Comparison of ENCODE assay signal across 10 cellular contexts in genomic region chr14:99654235-99655000, GRCh38. TPM values are rescaled to one million over a fixed set of nuclear protein-coding genes. Genes with fewer than 3 reads are reported as not detected.
DNase-seq lines count a peak whose midpoint lies in the region; ATAC-seq and TF ChIP-seq lines count a peak whose summit lies in the region.
"Had no signal": no experiment of that assay in that cellular context is flagged by ENCODE, and none has a peak within 500 bp of the region (broad histone marks: within the 10 kb centered on the region; RNA-seq: fewer than 3 reads in every experiment).

No MANE protein-coding gene starts in this region.

- no peaks in the 10 kb centered on the region for H3K27me3 ChIP-seq in neural progenitor cell

- POLR2A ChIA-PET in WTC11 (lab: Charles Lee) = interaction anchor here (0.7 kb wide), 1 partner anchor 87 kb away, joined by 6 read pairs; no protein-coding TSS in a partner anchor

- peaks cover 22% of the 10 kb centered on the region for H3F3A ChIP-seq in neural progenitor cell (ENCODE audit: low read depth)

- H2AFZ ChIP-seq in neural progenitor cell (replicated peaks) = no peak overlapping the region
- H2AFZ ChIP-seq: PC-9 had no signal

- H3K4me1 Mint-ChIP-seq in Calu3 (ENCODE audit: low read depth, unreplicated experiment) (peaks cover 9% of the 10 kb centered on the region), neural progenitor cell (peaks cover 44% of the 10 kb centered on the region), WTC11 (peaks cover 4% of the 10 kb centered on the region)
- H3K4me1 Mint-ChIP-seq in activated CD4-positive, alpha-beta T cell treated with anti-CD3 and anti-CD28 coated beads, Interleukin-2, amount 10 ng/mL, durations not matched to agents 24 days and 14 days = no peaks in the 10 kb centered on the region

- intact Hi-C loops in Calu3 (cut with micrococcal nuclease; ENCODE audit: unreplicated experiment) = no loop called here
- intact Hi-C loops in activated CD4-positive, alpha-beta T cell treated with anti-CD3 and anti-CD28 coated beads, Interleukin-2, amount 10 ng/mL, durations not matched to agents 24 days and 14 days (cut with micrococcal nuclease) = no loop called here

- no peak overlapping the region for H3K4me3 ChIP-seq in neural progenitor cell
- H3K4me3 ChIP-seq: PC-9 had no signal

- H3K4me1 ChIP-seq in neural progenitor cell = peaks cover 4% of the 10 kb centered on the region

- H3K27ac Mint-ChIP-seq in Calu3 (ENCODE audit: unreplicated experiment) (no peak overlapping the region), neural progenitor cell (peak overlapping the region; percentile 85), WTC11 (no peak overlapping the region)
- H3K27ac Mint-ChIP-seq in activated CD4-positive, alpha-beta T cell treated with anti-CD3 and anti-CD28 coated beads, Interleukin-2, amount 10 ng/mL, durations not matched to agents 24 days and 14 days = no peak overlapping the region

- ATAC-seq in HG02571 (IDR thresholded peaks at IDR 0.05; ENCODE audit: unreplicated experiment) = no peak
- no peak for ATAC-seq in WTC11

- H3K27me3 Mint-ChIP-seq in Calu3 (ENCODE audit: unreplicated experiment) = peaks cover 62% of the 10 kb centered on the region
- peaks cover 16% of the 10 kb centered on the region for H3K27me3 Mint-ChIP-seq in neural progenitor cell (ENCODE audit: insufficient read depth, low read depth)
- peaks cover 27% of the 10 kb centered on the region for H3K27me3 Mint-ChIP-seq in activated CD4-positive, alpha-beta T cell treated with anti-CD3 and anti-CD28 coated beads, Interleukin-2, amount 10 ng/mL, durations not matched to agents 24 days and 14 days
- peaks cover 23% of the 10 kb centered on the region for H3K27me3 Mint-ChIP-seq in WTC11 (ENCODE audit: low read depth)

- CTCF ChIA-PET in Calu3 (lab: Charles Lee) = interaction anchor here (0.7 to 1.3 kb wide), 4 partner anchors 28 to 634 kb away, joined by 3 to 6 read pairs (median 4); no protein-coding TSS in a partner anchor
- CTCF ChIA-PET in WTC11 (lab: Charles Lee) = interaction anchor here (0.6 to 1.4 kb wide), 4 partner anchors 9 to 127 kb away, joined by 3 to 5 read pairs (median 3); no protein-coding TSS in a partner anchor

- H3K4me3 Mint-ChIP-seq in Calu3 (ENCODE audit: low read depth, unreplicated experiment) = no peak overlapping the region
- H3K4me3 Mint-ChIP-seq in neural progenitor cell = no peak overlapping the region
- H3K4me3 Mint-ChIP-seq in activated CD4-positive, alpha-beta T cell treated with anti-CD3 and anti-CD28 coated beads, Interleukin-2, amount 10 ng/mL, durations not matched to agents 24 days and 14 days = no peak overlapping the region
- H3K4me3 Mint-ChIP-seq in WTC11 = no peak overlapping the region

- H3K4me2 ChIP-seq in neural progenitor cell = no peak overlapping the region
- H3K4me2 ChIP-seq: PC-9 had no signal

- no TSS peak for BruUV-seq in Calu3 (replicated peaks; lab: Mats Ljungman, UMichigan)

- TF ChIP-seq CTCF in Calu3 (IDR thresholded peaks at IDR 0.05; ENCODE audit: unreplicated experiment) (no peak), neural progenitor cell (IDR thresholded peaks at IDR 0.05) (no peak), WTC11 (IDR thresholded peaks at IDR 0.05) (no peak)

- H3K27ac ChIP-seq in neural progenitor cell = no peak overlapping the region
- H3K27ac ChIP-seq: PC-9 had no signal

- no peaks in the 10 kb centered on the region for H3K36me3 ChIP-seq in neural progenitor cell

- no peaks in the 10 kb centered on the region for H3K79me2 ChIP-seq in neural progenitor cell (ENCODE audit: low read depth)

- no peaks in the 10 kb centered on the region for H3K9me3 Mint-ChIP-seq in Calu3 (ENCODE audit: low read depth, unreplicated experiment)
- peaks cover 4% of the 10 kb centered on the region for H3K9me3 Mint-ChIP-seq in neural progenitor cell
- H3K9me3 Mint-ChIP-seq in activated CD4-positive, alpha-beta T cell treated with anti-CD3 and anti-CD28 coated beads, Interleukin-2, amount 10 ng/mL, durations not matched to agents 24 days and 14 days = no peaks in the 10 kb centered on the region
- no peaks in the 10 kb centered on the region for H3K9me3 Mint-ChIP-seq in WTC11

- no peaks in the 10 kb centered on the region for H4K20me1 ChIP-seq in neural progenitor cell (ENCODE audit: low read depth)

- no peak overlapping the region for H3K9ac ChIP-seq in neural progenitor cell

- H3K36me3 Mint-ChIP-seq in Calu3 (ENCODE audit: insufficient read depth, unreplicated experiment) = no peaks in the 10 kb centered on the region
- H3K36me3 Mint-ChIP-seq in neural progenitor cell = peaks cover 4% of the 10 kb centered on the region
- no peaks in the 10 kb centered on the region for H3K36me3 Mint-ChIP-seq in activated CD4-positive, alpha-beta T cell treated with anti-CD3 and anti-CD28 coated beads, Interleukin-2, amount 10 ng/mL, durations not matched to agents 24 days and 14 days (ENCODE audit: low read depth)
- no peaks in the 10 kb centered on the region for H3K36me3 Mint-ChIP-seq in WTC11

- DNase-seq in Calu3 (peak; percentile 52), NCI-H446 treated with DMSO at 0.1 percent for 48 hours (lab: John Stamatoyannopoulos, UW) (peak; percentile 3), epidermal melanocyte (ENCODE audit: insufficient read length, low spot score) (peak; percentile 77), neural progenitor cell (ENCODE audit: low spot score) (peak; percentile 50), WTC11 (ENCODE audit: low spot score) (no peak)
- DNase-seq in activated CD4-positive, alpha-beta T cell treated with anti-CD3 and anti-CD28 coated beads, Interleukin-2, amount 10 ng/mL, durations not matched to agents 24 days and 14 days = no peak
- no peak for DNase-seq in effector CD4-positive, alpha-beta T cell
- DNase-seq: stimulated activated CD4-positive, alpha-beta T cell treated with anti-CD3 and anti-CD28 coated beads, Interleukin-2, amount 100 ng/mL, for 24 hours had no signal

- H3K9me3 ChIP-seq in neural progenitor cell (ENCODE audit: low read depth) = no peaks in the 10 kb centered on the region

TF ChIP-seq in WTC11, 78 proteins besides CTCF, POLR2A, EP300 and RAD21:
- TF ChIP-seq MXD4 (CRISPR knock-in tag; IDR thresholded peaks at IDR 0.05; ENCODE audit: borderline replicate concordance) (no peak), ATF2 (CRISPR knock-in tag; IDR thresholded peaks at IDR 0.05; ENCODE audit: borderline replicate concordance, low read depth) (no peak), ZNF317 (CRISPR knock-in tag; IDR thresholded peaks at IDR 0.05; ENCODE audit: borderline replicate concordance, low read depth) (no peak)

RNA-seq across cellular contexts. Expression of gene HHIPL1, which starts 9.5 kb away (rescaled TPM):
- total RNA-seq in Calu3 (2022) (0.22 TPM in 1 of 2 replicates, not detected in the other), neural progenitor cell (ENCODE audit: low replicate concordance) (0.32 and 1.2 TPM in 2 replicates), WTC11 (2021) (1.2 to 2.0 TPM (median 1.5 TPM) in 3 replicates)
- not detected in 2 replicates for total RNA-seq in activated CD4-positive, alpha-beta T cell treated with anti-CD3 and anti-CD28 coated beads, Interleukin-2, amount 10 ng/mL, durations not matched to agents 24 days and 14 days

RNA-seq across cellular contexts. Expression of gene CYP46A1, which starts 29.7 kb away (rescaled TPM):
- total RNA-seq in Calu3 (2022) = not detected in 2 replicates
- total RNA-seq in neural progenitor cell (ENCODE audit: low replicate concordance) = 0.77 and 1.1 TPM in 2 replicates
- total RNA-seq in activated CD4-positive, alpha-beta T cell treated with anti-CD3 and anti-CD28 coated beads, Interleukin-2, amount 10 ng/mL, durations not matched to agents 24 days and 14 days = 0.02 and 0.05 TPM in 2 replicates
- 0.57 to 0.77 TPM (median 0.73 TPM) in 3 replicates for total RNA-seq in WTC11 (2021)
- total RNA-seq: PC-9 had no signal

RNA-seq across cellular contexts. Expression of gene CCDC85C, which starts 50.4 kb away (rescaled TPM):
- total RNA-seq in Calu3 (2022) (44.6 and 45.1 TPM in 2 replicates), neural progenitor cell (ENCODE audit: low replicate concordance) (19.0 and 41.3 TPM in 2 replicates), WTC11 (2021) (28.7 to 35.8 TPM (median 30.4 TPM) in 3 replicates)
- 6.7 TPM in 2 replicates for total RNA-seq in activated CD4-positive, alpha-beta T cell treated with anti-CD3 and anti-CD28 coated beads, Interleukin-2, amount 10 ng/mL, durations not matched to agents 24 days and 14 days

Comparison
In these comparisons a context has a peak if more than half of its experiments do, and no peak if none do; other contexts are left out.
1. DNase-seq: peak in Calu3 (single experiment), NCI-H446 treated with DMSO at 0.1 percent for 48 hours (single experiment), epidermal melanocyte (single experiment) and neural progenitor cell (single experiment); none in activated CD4-positive, alpha-beta T cell treated with anti-CD3 and anti-CD28 coated beads, Interleukin-2, amount 10 ng/mL, durations not matched to agents 24 days and 14 days (single experiment), WTC11 (single experiment) and effector CD4-positive, alpha-beta T cell (single experiment).